10 cellular contexts compared by ENCODE assay signal in the genomic region with DNA sequence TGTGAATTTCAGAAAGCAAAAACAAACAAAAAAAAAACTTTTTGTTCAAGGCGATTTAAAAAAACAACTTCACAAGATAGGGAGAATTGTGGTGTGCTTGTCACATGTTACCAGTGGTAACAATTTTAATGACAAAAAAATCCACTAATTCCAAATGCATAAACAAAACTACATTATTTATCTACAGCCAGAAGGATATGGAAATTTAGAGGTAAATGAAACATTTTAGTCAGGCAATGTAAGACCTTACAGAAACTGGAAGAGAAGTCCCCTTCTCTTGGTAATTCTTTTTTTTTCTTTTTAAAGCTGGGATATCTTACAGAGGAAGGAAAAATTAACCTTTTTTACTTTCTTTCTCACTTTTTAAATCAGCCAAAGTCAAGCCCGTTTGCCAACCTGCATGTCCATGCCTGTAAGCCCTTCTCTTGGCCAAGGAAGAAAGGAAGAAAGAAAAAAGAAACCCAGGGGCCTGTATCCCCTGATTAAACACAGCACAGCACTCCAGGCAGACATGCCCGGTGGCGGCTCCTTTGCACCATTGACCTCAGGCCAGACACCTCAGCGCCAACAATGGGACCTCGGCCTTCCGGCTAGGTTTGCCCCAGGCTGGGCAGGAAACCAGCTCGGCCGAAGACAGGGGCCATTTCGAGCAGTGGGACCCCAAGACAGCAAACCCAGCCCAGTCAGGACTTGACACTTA. TPM values are rescaled to one million over a fixed set of nuclear protein-coding genes. Genes with fewer than 3 reads are reported as not detected.
DNase-seq lines count a peak whose midpoint lies in the region; ATAC-seq and TF ChIP-seq lines count a peak whose summit lies in the region.
"Had no signal": no experiment of that assay in that cellular context is flagged by ENCODE, and none has a peak within 500 bp of the region (broad histone marks: within the 10 kb centered on the region; RNA-seq: fewer than 3 reads in every experiment).

No MANE protein-coding gene starts in this region.

- H4K91ac ChIP-seq in trophoblast cell (ENCODE audit: low read depth, low read length), result no peak overlapping the region

- H3K4me2 ChIP-seq in mesendoderm (ENCODE audit: low read length) (no peak overlapping the region), trophoblast cell (ENCODE audit: low read length) (no peak overlapping the region)

- H2AFZ ChIP-seq in trophoblast cell (ENCODE audit: insufficient read depth, low read length, poor library complexity), result no peak overlapping the region

- H2BK5ac ChIP-seq in mesendoderm (ENCODE audit: low read length) (no peak overlapping the region), trophoblast cell (ENCODE audit: low read depth, low read length, poor library complexity) (no peak overlapping the region)

- H3K27me3 ChIP-seq in right atrium auricular region (peaks cover 78 to 88% of the 10 kb centered on the region in 2 donors), mesendoderm (ENCODE audit: insufficient read depth, low read length, poor library complexity) (peaks cover 90% of the 10 kb centered on the region), aorta (ENCODE audit: control insufficient read depth in 1 of 2, insufficient read depth in 2 of 2, low read length in 1 of 2) (peaks cover 0 to 1% of the 10 kb centered on the region in 2 donors), trophoblast cell (ENCODE audit: insufficient read depth, low read length) (peaks cover 91% of the 10 kb centered on the region)

- ATAC-seq in left cardiac atrium, result no peak
- ATAC-seq in activated B cell treated with CpG ODN at 0.5 μM for 24 hours (ENCODE audit: low read depth), result no peak
- no peak for ATAC-seq in aorta (ENCODE audit: low FRiP score)
- no peak for ATAC-seq in HG02798 (IDR thresholded peaks at IDR 0.05; ENCODE audit: poor library complexity, unreplicated experiment)
- ATAC-seq in HG02759 (IDR thresholded peaks at IDR 0.05; ENCODE audit: unreplicated experiment), result no peak
- ATAC-seq: right lobe of liver had no signal

- H3K27ac ChIP-seq in right atrium auricular region (no peak overlapping the region), mesendoderm (ENCODE audit: low read depth, low read length) (no peak overlapping the region), aorta (ENCODE audit: low read depth in 1 of 2, low read length in 2 of 2) (no peak overlapping the region), trophoblast cell (ENCODE audit: low read depth, low read length) (no peak overlapping the region)
- H3K27ac ChIP-seq: right lobe of liver, upper lobe of left lung had no signal

- H2AK5ac ChIP-seq in mesendoderm (ENCODE audit: low read length) (no peak overlapping the region), trophoblast cell (ENCODE audit: low read length) (no peak overlapping the region)

- no peak overlapping the region for H2BK15ac ChIP-seq in mesendoderm (replicated peaks; ENCODE audit: low read depth)

- H3K4me1 ChIP-seq in right atrium auricular region (peaks cover 0 to 47% of the 10 kb centered on the region in 2 donors), mesendoderm (ENCODE audit: control insufficient read depth, low read depth, low read length) (no peaks in the 10 kb centered on the region), aorta (ENCODE audit: control insufficient read depth in 1 of 2, insufficient read depth in 2 of 2, low read length in 2 of 2) (no peaks in the 10 kb centered on the region), trophoblast cell (ENCODE audit: control insufficient read depth in 1 of 2, insufficient read depth in 2 of 2, low read length in 2 of 2) (peaks cover 6 to 20% of the 10 kb centered on the region in 2 experiments)

- peaks cover 20% of the 10 kb centered on the region for H3K4me1 Mint-ChIP-seq in activated B cell treated with CpG ODN at 0.5 μM for 24 hours

- DNase-seq in left cardiac atrium (peak; percentile 14), right atrium auricular region (ENCODE audit: low spot score) (no peak), activated B cell treated with CpG ODN at 0.5 μM for 24 hours (peak; percentile 18), mesendoderm (peak; percentile 53), aorta (peak; percentile 20 to 76), trophoblast cell (no peak)

- H3K18ac ChIP-seq in mesendoderm (ENCODE audit: low read length) (no peak overlapping the region), trophoblast cell (ENCODE audit: low read length) (no peak overlapping the region)

- no peaks in the 10 kb centered on the region for H3K36me3 Mint-ChIP-seq in activated B cell treated with CpG ODN at 0.5 μM for 24 hours (ENCODE audit: low read depth)

- no peak overlapping the region for H4K5ac ChIP-seq in mesendoderm (ENCODE audit: low read length)

- no peak overlapping the region for H3K4me3 Mint-ChIP-seq in activated B cell treated with CpG ODN at 0.5 μM for 24 hours

- no CpG with 5 or more reads among the region's 10 CpGs for WGBS in mesendoderm (ENCODE audit: extremely low coverage, insufficient coverage, low lambda C conversion rate)
- 47 to 55% methylated on average over 10 of the region's 10 CpGs for WGBS in aorta, 2 donors
- WGBS in trophoblast cell (ENCODE audit: extremely low coverage, insufficient coverage, insufficient read length), result no CpG with 5 or more reads among the region's 10 CpGs

- TF ChIP-seq CTCF in right atrium auricular region (IDR thresholded peaks at IDR 0.05), result no peak
- no peak for TF ChIP-seq CTCF in activated B cell treated with CpG ODN at 0.5 μM for 24 hours (IDR thresholded peaks at IDR 0.05)

- H3K27ac Mint-ChIP-seq in activated B cell treated with CpG ODN at 0.5 μM for 24 hours, result peak overlapping the region; percentile 36

- no peak overlapping the region for H4K12ac ChIP-seq in trophoblast cell (ENCODE audit: low read depth, low read length)

- CTCF ChIA-PET in activated B cell treated with CpG ODN at 0.5 μM for 24 hours (lab: Charles Lee), result interaction anchor here (1.3 to 2.0 kb wide), 2 partner anchors 12 to 801 kb away, joined by 4 to 6 read pairs; no protein-coding TSS in a partner anchor

- H3K23ac ChIP-seq in mesendoderm (ENCODE audit: low read length), result no peak overlapping the region
- H3K23ac ChIP-seq in trophoblast cell (ENCODE audit: low read length), result no peak overlapping the region

- no peak overlapping the region for H3K9ac ChIP-seq in mesendoderm (ENCODE audit: low read length)
- H3K9ac ChIP-seq in trophoblast cell (ENCODE audit: low read length), result no peak overlapping the region

- POLR2A ChIA-PET in activated B cell treated with CpG ODN at 0.5 μM for 24 hours (lab: Charles Lee), result interaction anchor here (1.5 kb wide), 1 partner anchor 19 kb away, joined by 3 read pairs; no protein-coding TSS in a partner anchor

- intact Hi-C loops in left cardiac atrium (cut with DNase I), result no loop called here
- intact Hi-C loops in activated B cell treated with CpG ODN at 0.5 μM for 24 hours (cut with micrococcal nuclease), result no loop called here
- intact Hi-C loops in aorta (cut with DNase I), result no loop called here

- H3K4ac ChIP-seq in mesendoderm (ENCODE audit: low read depth, low read length), result no peak overlapping the region
- no peak overlapping the region for H3K4ac ChIP-seq in trophoblast cell (ENCODE audit: low read depth, low read length)

- H3K9me3 Mint-ChIP-seq in activated B cell treated with CpG ODN at 0.5 μM for 24 hours, result no peaks in the 10 kb centered on the region

- no peaks in the 10 kb centered on the region for H3K9me3 ChIP-seq in right atrium auricular region
- no peaks in the 10 kb centered on the region for H3K9me3 ChIP-seq in aorta (ENCODE audit: control insufficient read depth, low read length)
- peaks cover 48% of the 10 kb centered on the region for H3K9me3 ChIP-seq in trophoblast cell (ENCODE audit: insufficient read depth, low read depth, low read length)
- H3K9me3 ChIP-seq: right lobe of liver had no signal

- H3K79me2 ChIP-seq in mesendoderm (ENCODE audit: control insufficient read depth, insufficient read depth, low read length) (no peaks in the 10 kb centered on the region), trophoblast cell (ENCODE audit: control insufficient read depth, insufficient read depth, low read length, poor library complexity) (no peaks in the 10 kb centered on the region)

- H2BK120ac ChIP-seq in mesendoderm (ENCODE audit: low read depth, low read length) (no peak overlapping the region), trophoblast cell (ENCODE audit: insufficient read depth, low read length, poor library complexity) (no peak overlapping the region)

- H3K56ac ChIP-seq in mesendoderm (ENCODE audit: low read length), result no peak overlapping the region

- H3K4me3 ChIP-seq in right atrium auricular region (no peak overlapping the region), mesendoderm (ENCODE audit: low read length) (no peak overlapping the region), aorta (ENCODE audit: low read length in 2 of 2) (no peak overlapping the region), trophoblast cell (ENCODE audit: low read depth, low read length) (no peak overlapping the region)
- H3K4me3 ChIP-seq: right lobe of liver had no signal

- H3K79me1 ChIP-seq in mesendoderm (ENCODE audit: low read length) (no peaks in the 10 kb centered on the region), trophoblast cell (ENCODE audit: low read length) (no peaks in the 10 kb centered on the region)

- no peak overlapping the region for H3K14ac ChIP-seq in trophoblast cell (ENCODE audit: low read length)

- no peak overlapping the region for H2BK12ac ChIP-seq in trophoblast cell (ENCODE audit: low read length)

- peaks cover 56% of the 10 kb centered on the region for H3K27me3 Mint-ChIP-seq in activated B cell treated with CpG ODN at 0.5 μM for 24 hours

- H4K8ac ChIP-seq in mesendoderm (ENCODE audit: low read depth, low read length) (no peak overlapping the region), trophoblast cell (ENCODE audit: low read depth, low read length) (no peak overlapping the region)

- H3K36me3 ChIP-seq in right atrium auricular region (no peaks in the 10 kb centered on the region), mesendoderm (ENCODE audit: control insufficient read depth, insufficient read depth, low read length) (no peaks in the 10 kb centered on the region), aorta (ENCODE audit: control insufficient read depth in 1 of 2, insufficient read depth in 2 of 2, low read length in 1 of 2) (no peaks in the 10 kb centered on the region), trophoblast cell (ENCODE audit: control insufficient read depth in 1 of 2, insufficient read depth in 2 of 2, low read length in 2 of 2) (no peaks in the 10 kb centered on the region)
- H3K36me3 ChIP-seq: right lobe of liver, upper lobe of left lung had no signal

RNA-seq across cellular contexts. Expression of gene HOXA10, which starts 3.0 kb away (rescaled TPM):
- total RNA-seq in left cardiac atrium (under 1 TPM; 0.10 to 0.21 TPM), right atrium auricular region (not detected), activated B cell treated with CpG ODN at 0.5 μM for 24 hours (0.24 TPM in 1 of 2 replicates, not detected in the other), aorta (10 to 100 TPM in 1 of 2 donors, 1 to 10 TPM in 1; 1.5 to 11.2 TPM)
- polyA plus RNA-seq in mesendoderm (2013, experiment 1 of 2), result not detected
- not detected for polyA plus RNA-seq in mesendoderm (2013, experiment 2 of 2)
- polyA plus RNA-seq in aorta, result 1 to 10 TPM; 3.4 to 3.6 TPM
- 1.5 and 2.1 TPM in 2 replicates for polyA plus RNA-seq in trophoblast cell (2013)
- total RNA-seq: right lobe of liver had no signal

RNA-seq across cellular contexts. Expression of gene HOXA9, which starts 5.7 kb away (rescaled TPM):
- not detected for total RNA-seq in left cardiac atrium
- not detected for total RNA-seq in right atrium auricular region
- total RNA-seq in activated B cell treated with CpG ODN at 0.5 μM for 24 hours, result not detected in 2 replicates
- not detected for polyA plus RNA-seq in mesendoderm (2013, experiment 1 of 2)
- not detected for polyA plus RNA-seq in mesendoderm (2013, experiment 2 of 2)
- total RNA-seq in aorta, result 1 to 10 TPM; 1.6 to 5.8 TPM
- polyA plus RNA-seq in aorta, result 1 to 10 TPM; 1.5 to 3.1 TPM
- 1.2 and 1.5 TPM in 2 replicates for polyA plus RNA-seq in trophoblast cell (2013)

RNA-seq across cellular contexts. Expression of gene HOXA11, which starts 13.9 kb away (rescaled TPM):
- total RNA-seq in left cardiac atrium (not detected), right atrium auricular region (not detected), activated B cell treated with CpG ODN at 0.5 μM for 24 hours (not detected in 2 replicates), aorta (under 1 TPM in 1 of 2 donors, not detected in 1; 0.81 TPM)
- not detected for polyA plus RNA-seq in mesendoderm (2013, experiment 1 of 2)
- not detected for polyA plus RNA-seq in mesendoderm (2013, experiment 2 of 2)
- under 1 TPM in 1 of 2 donors, not detected in 1; 0.13 TPM for polyA plus RNA-seq in aorta
- polyA plus RNA-seq in trophoblast cell (2013), result 1.5 and 2.2 TPM in 2 replicates
- total RNA-seq: right lobe of liver, upper lobe of left lung had no signal

RNA-seq across cellular contexts. Expression of gene HOXA7, which starts 14.6 kb away (rescaled TPM):
- under 1 TPM; 0.12 to 0.39 TPM for total RNA-seq in left cardiac atrium
- total RNA-seq in right atrium auricular region, result not detected
- not detected in 2 replicates for total RNA-seq in activated B cell treated with CpG ODN at 0.5 μM for 24 hours
- polyA plus RNA-seq in mesendoderm (2013, experiment 1 of 2), result 0.01 TPM
- polyA plus RNA-seq in mesendoderm (2013, experiment 2 of 2), result not detected
- total RNA-seq in aorta, result 1 to 10 TPM; 4.7 to 9.3 TPM
- 1 to 10 TPM; 2.4 to 3.3 TPM for polyA plus RNA-seq in aorta
- polyA plus RNA-seq in trophoblast cell (2013), result not detected in 2 replicates
- total RNA-seq: right lobe of liver had no signal

RNA-seq across cellular contexts. Expression of gene HOXA3, which starts 18.7 kb away (rescaled TPM):
- total RNA-seq in left cardiac atrium (under 1 TPM; 0.68 to 0.74 TPM), right atrium auricular region (under 1 TPM; 0.28 to 0.30 TPM), activated B cell treated with CpG ODN at 0.5 μM for 24 hours (not detected in 2 replicates), aorta (10 to 100 TPM in 1 of 2 donors, 1 to 10 TPM in 1; 9.6 to 20.8 TPM)
- not detected for polyA plus RNA-seq in mesendoderm (2013, experiment 1 of 2)
- polyA plus RNA-seq in mesendoderm (2013, experiment 2 of 2), result not detected
- 10 to 100 TPM in 1 of 2 donors, 1 to 10 TPM in 1; 3.8 to 12.2 TPM for polyA plus RNA-seq in aorta
- polyA plus RNA-seq in trophoblast cell (2013), result not detected in 2 replicates

Comparison
In these comparisons a context has a peak if more than half of its experiments do, and no peak if none do; other contexts are left out.
1. DNase-seq: peak in left cardiac atrium (single experiment), activated B cell treated with CpG ODN at 0.5 μM for 24 hours (single experiment), mesendoderm (single experiment) and aorta (2 of 2); none in right atrium auricular region (single experiment) and trophoblast cell (0 of 2).